24 cellular contexts compared by ENCODE assay signal in genomic region chr7:92850506-92850905, GRCh38.
"Had no signal": no experiment of that assay in that cellular context is flagged by ENCODE, and none has a peak within 500 bp of the region (broad histone marks: within the 10 kb centered on the region; RNA-seq: fewer than 3 reads in every experiment).

No MANE protein-coding gene starts in this region.

- DNase-seq: hippocampal formation; kidney glomerular epithelial cell; left cardiac atrium; lower lobe of right lung; mammary epithelial cell; mesenchymal stem cell; naive B cell; natural killer cell; nephron progenitor cell; occipital lobe; right lobe of liver; stimulated activated CD4-positive, alpha-beta T cell treated with anti-CD3 and anti-CD28 coated beads, Interleukin-1b, Interleukin-23, amount 100 ng/mL, for 48 hours; stimulated activated CD4-positive, alpha-beta T cell treated with anti-CD3 and anti-CD28 coated beads, Interleukin-2, amount 100 ng/mL, for 48 hours; stimulated activated CD4-positive, alpha-beta T cell treated with anti-CD3 and anti-CD28 coated beads, Interleukin-4, amount 100 ng/mL, for 4 hours; stimulated activated CD8-positive, alpha-beta memory T cell treated with anti-CD3 and anti-CD28 coated beads, Interleukin-4, amount 100 ng/mL, for 48 hours; stimulated activated naive CD4-positive, alpha-beta T cell treated with Interleukin-2 at 50 U/mL for 16 hours; stimulated activated naive CD8-positive, alpha-beta T cell treated with anti-CD3 and anti-CD28 coated beads, Interleukin-15, amount 100 ng/mL, for 72 hours; substantia nigra; uterus had no signal

- H2AFZ ChIP-seq: neural progenitor cell had no signal

- H3K27me3 ChIP-seq: neural progenitor cell, neutrophil, right atrium auricular region, right lobe of liver, tibial nerve, uterus had no signal

- H3K9me3 ChIP-seq: lower lobe of right lung, neutrophil, right atrium auricular region, right lobe of liver, tibial nerve, uterus had no signal

- H3K36me3 ChIP-seq: lower lobe of right lung, neural progenitor cell, neutrophil, right atrium auricular region, right lobe of liver, tibial nerve, uterus had no signal

- H3K4me3 ChIP-seq: lower lobe of right lung, neural progenitor cell, right atrium auricular region, right lobe of liver, smooth muscle cell, tibial nerve, uterus had no signal

- H3K4me1 ChIP-seq: lower lobe of right lung, right atrium auricular region, right lobe of liver, tibial nerve, uterus had no signal

- H3K27ac ChIP-seq: lower lobe of right lung, neural progenitor cell, neutrophil, right atrium auricular region, right lobe of liver, tibial nerve, uterus had no signal

- H3K4me2 ChIP-seq: neural progenitor cell had no signal

- H3K9ac ChIP-seq: neural progenitor cell had no signal
